8 cellular contexts compared by ENCODE assay signal in genomic region chr6:150865043-150865405, GRCh38. TPM values are rescaled to one million over a fixed set of nuclear protein-coding genes. Genes with fewer than 3 reads are reported as not detected.
DNase-seq lines count a peak whose midpoint lies in the region; ATAC-seq and TF ChIP-seq lines count a peak whose summit lies in the region.

No MANE protein-coding gene starts in this region.

- peak overlapping the region; percentile 74 to 90 (median 84) for H3K4me3 Mint-ChIP-seq in naive B cell

- H3K9me3 ChIP-seq in BE2C, result no peaks in the 10 kb centered on the region
- H3K9me3 ChIP-seq in KOPT-K1 (ENCODE audit: insufficient read depth, low read length, poor library complexity, severe bottlenecking), result no peaks in the 10 kb centered on the region

- no peaks in the 10 kb centered on the region for H3K9me3 Mint-ChIP-seq in naive B cell

- H3K27me3 ChIP-seq in BE2C, result no peaks in the 10 kb centered on the region

- DNase-seq in BE2C, result no peak
- no peak for DNase-seq in cardiac fibroblast (ENCODE audit: low read depth in 2 of 2)
- DNase-seq in naive B cell, result no peak
- no peak for DNase-seq in left colon
- no peak for DNase-seq in NCI-H1092 treated with DMSO at 0.1 percent for 48 hours (lab: John Stamatoyannopoulos, UW)
- no peak for DNase-seq in foreskin melanocyte

- intact Hi-C loops in left colon (cut with DNase I, micrococcal nuclease), result no loop called here

- H3K27ac ChIP-seq in KOPT-K1 (ENCODE audit: low read depth, low read length, poor library complexity, severe bottlenecking), result peak overlapping the region; percentile 75

- TF ChIP-seq CTCF in BE2C (IDR thresholded peaks at IDR 0.05; ENCODE audit: low read depth, low read length), result no peak
- TF ChIP-seq CTCF in cardiac fibroblast (IDR thresholded peaks at IDR 0.05; ENCODE audit: low read depth, low read length), result no peak

- no peaks in the 10 kb centered on the region for H3K27me3 Mint-ChIP-seq in naive B cell

- no peaks in the 10 kb centered on the region for H3K4me1 ChIP-seq in BE2C

- H3K4me1 Mint-ChIP-seq in naive B cell, result peaks cover 13 to 32% (median 24%) of the 10 kb centered on the region in 3 donors

- peak overlapping the region; percentile 14 to 93 (median 80) for H3K27ac Mint-ChIP-seq in naive B cell

- ATAC-seq in naive B cell (ENCODE audit: low read depth in 2 of 2), result no peak
- ATAC-seq in left colon, result no peak
- ATAC-seq in HG03039 (IDR thresholded peaks at IDR 0.05; ENCODE audit: unreplicated experiment), result no peak

- H3K4me3 ChIP-seq in BE2C (ENCODE audit: low read depth, low read length), result peak overlapping the region; percentile 82
- peak overlapping the region; percentile 47 to 82 for H3K4me3 ChIP-seq in cardiac fibroblast (replicated peaks in 1 of 2; ENCODE audit: low read depth in 2 of 2, low read length in 2 of 2)

- H3K36me3 ChIP-seq in BE2C (no peaks in the 10 kb centered on the region), KOPT-K1 (ENCODE audit: insufficient read depth, low read length) (no peaks in the 10 kb centered on the region; the same call in 1 of the 2 replicates)

- no peaks in the 10 kb centered on the region for H3K36me3 Mint-ChIP-seq in naive B cell

RNA-seq across cellular contexts. Expression of gene MTHFD1L, which starts 0.5 kb away (rescaled TPM):
- polyA plus RNA-seq in BE2C (2012; ENCODE audit: insufficient read depth, insufficient read length, low read depth), result 37.5 TPM
- 1 to 10 TPM in 5 of 6 donors, under 1 TPM in 1; 0.45 to 2.5 (median 1.5) TPM for polyA plus RNA-seq in naive B cell (ENCODE audit: low read depth in 6 of 6)
- total RNA-seq in left colon, result 10 to 100 TPM in 1 of 2 donors, 1 to 10 TPM in 1; 5.1 to 10.9 TPM
